In genomic region chr17:43085489-43085888, GRCh38 we compare ENCODE assay signal across 18 cellular contexts. TPM values are rescaled to one million over a fixed set of nuclear protein-coding genes. Genes with fewer than 3 reads are reported as not detected.
DNase-seq lines count a peak whose midpoint lies in the region; TF ChIP-seq lines count a peak whose summit lies in the region.
"Had no signal": no experiment of that assay in that cellular context is flagged by ENCODE, and none has a peak within 500 bp of the region (broad histone marks: within the 10 kb centered on the region; RNA-seq: fewer than 3 reads in every experiment).

No MANE protein-coding gene starts in this region.

- no peaks in the 10 kb centered on the region for H3K4me1 Mint-ChIP-seq in MCF 10A (ENCODE audit: insufficient read depth, unreplicated experiment)
- H3K4me1 Mint-ChIP-seq: activated B cell treated with CpG ODN at 0.5 μM for 24 hours had no signal

- H3K27ac Mint-ChIP-seq in MCF 10A (ENCODE audit: low read depth, unreplicated experiment): no peak overlapping the region
- H3K27ac Mint-ChIP-seq: activated B cell treated with CpG ODN at 0.5 μM for 24 hours; activated naive CD4-positive, alpha-beta T cell treated with anti-CD3 and anti-CD28 coated beads, Interleukin-2, amount 50 U/mL, for 72 hours; dendritic cell treated with granulocyte-macrophage colony-stimulating factor and Interleukin-4, amounts not matched to agents 40 ng/mL and 50 ng/mL, for 4 days; natural killer cell treated with Interleukin-12 subunit alpha and Interleukin-12 subunit beta and Interleukin-15 and Interleukin-18, amount 100 ng/mL, for 72 hours had no signal

- H3K9me3 Mint-ChIP-seq in MCF 10A (ENCODE audit: unreplicated experiment): no peaks in the 10 kb centered on the region
- H3K9me3 Mint-ChIP-seq: activated B cell treated with CpG ODN at 0.5 μM for 24 hours; activated naive CD4-positive, alpha-beta T cell treated with anti-CD3 and anti-CD28 coated beads, Interleukin-2, amount 50 U/mL, for 72 hours; dendritic cell treated with granulocyte-macrophage colony-stimulating factor and Interleukin-4, amounts not matched to agents 40 ng/mL and 50 ng/mL, for 4 days; natural killer cell treated with Interleukin-12 subunit alpha and Interleukin-12 subunit beta and Interleukin-15 and Interleukin-18, amount 100 ng/mL, for 72 hours had no signal

- peaks cover 21% of the 10 kb centered on the region for H3K36me3 Mint-ChIP-seq in MCF 10A (ENCODE audit: insufficient read depth, unreplicated experiment)

- H3K4me1 ChIP-seq in breast epithelium: no peaks in the 10 kb centered on the region
- peaks cover 14 to 32% of the 10 kb centered on the region in 2 donors for H3K4me1 ChIP-seq in thyroid gland
- H3K4me1 ChIP-seq: testis had no signal

- H3K27me3 ChIP-seq in breast epithelium: no peaks in the 10 kb centered on the region
- H3K27me3 ChIP-seq in thyroid gland: no peaks in the 10 kb centered on the region
- H3K27me3 ChIP-seq: testis had no signal

- POLR2A ChIA-PET in MCF 10A (lab: Yijun Ruan, JAX): interaction anchor here (0.7 kb wide), 1 partner anchor 836 kb away, joined by 3 read pairs; no protein-coding TSS in a partner anchor

- intact Hi-C loops in MCF 10A (cut with micrococcal nuclease): no loop called here
- intact Hi-C loops in breast epithelium (cut with DNase I; ENCODE audit: low total_unique reads): no loop called here
- intact Hi-C loops in thyroid gland (cut with DNase I): no loop called here

- BruUV-seq in MCF 10A (replicated peaks; lab: Mats Ljungman, UMichigan): no TSS peak

- no peak overlapping the region for H3K4me3 Mint-ChIP-seq in MCF 10A (ENCODE audit: unreplicated experiment)
- H3K4me3 Mint-ChIP-seq: activated B cell treated with CpG ODN at 0.5 μM for 24 hours; dendritic cell treated with granulocyte-macrophage colony-stimulating factor and Interleukin-4, amounts not matched to agents 40 ng/mL and 50 ng/mL, for 4 days; natural killer cell treated with Interleukin-12 subunit alpha and Interleukin-12 subunit beta and Interleukin-15 and Interleukin-18, amount 100 ng/mL, for 72 hours had no signal

- peak; percentile 1 for DNase-seq in MCF 10A (ENCODE audit: unreplicated experiment)
- DNase-seq in breast epithelium (ENCODE audit: low spot score in 2 of 2): no peak
- DNase-seq in astrocyte of the spinal cord (ENCODE audit: low read depth, low spot score): peak; percentile 38
- peak; percentile 60 for DNase-seq in iris pigment epithelial cell (ENCODE audit: low read depth)
- DNase-seq in thyroid gland: peak; percentile 13 to 18
- no peak for DNase-seq in activated CD4-positive, alpha-beta T cell treated with anti-CD3 and anti-CD28 coated beads for 1 hour
- DNase-seq in NCI-H1694 treated with DMSO at 0.1 percent for 48 hours (lab: John Stamatoyannopoulos, UW): no peak
- no peak for DNase-seq in KBM-7
- DNase-seq: activated B cell treated with CpG ODN at 0.5 μM for 24 hours, COR-L47, glutamatergic neuron, HCEC 1CT, left colon, testis had no signal

- no peaks in the 10 kb centered on the region for H3K9me3 ChIP-seq in breast epithelium
- H3K9me3 ChIP-seq in thyroid gland: no peaks in the 10 kb centered on the region
- H3K9me3 ChIP-seq: testis had no signal

- H3K27ac ChIP-seq in breast epithelium: no peak overlapping the region
- H3K27ac ChIP-seq in thyroid gland: peak overlapping the region; percentile 41 to 67 (median 54)

- CTCF ChIA-PET in MCF 10A (lab: Yijun Ruan, JAX): interaction anchor here (0.6 to 1.2 kb wide), 2 partner anchors 61 to 67 kb away, joined by 3 to 4 read pairs; no protein-coding TSS in a partner anchor

- H3K36me3 ChIP-seq in breast epithelium: no peaks in the 10 kb centered on the region
- H3K36me3 ChIP-seq in thyroid gland: no peaks in the 10 kb centered on the region

- 77 to 84% methylated on average over 2 of the region's 2 CpGs for WGBS in thyroid gland, 2 donors

- in situ Hi-C loops in astrocyte of the spinal cord (cut with HindIII; ENCODE audit: low sequenced_read_pairs): no loop called here
- in situ Hi-C loops in KBM-7 (cut with MboI; ENCODE audit: low pct_unique_long_range_greater_than_20kb, low sequenced_read_pairs): no loop called here

- TF ChIP-seq POLR2A in breast epithelium (IDR thresholded peaks at IDR 0.05) (no peak), thyroid gland (IDR thresholded peaks at IDR 0.05) (no peak)

- H3K4me3 ChIP-seq in breast epithelium (no peak overlapping the region), astrocyte of the spinal cord (ENCODE audit: low read depth, low read length) (no peak overlapping the region), thyroid gland (replicated peaks in 1 of 3) (no peak overlapping the region)
- H3K4me3 ChIP-seq: smooth muscle cell, testis had no signal

- no peak for TF ChIP-seq CTCF in MCF 10A (IDR thresholded peaks at IDR 0.05; ENCODE audit: unreplicated experiment)
- no peak for TF ChIP-seq CTCF in breast epithelium (IDR thresholded peaks at IDR 0.05)
- peak; percentile 3 for TF ChIP-seq CTCF in astrocyte of the spinal cord (IDR thresholded peaks at IDR 0.05; ENCODE audit: low read depth, low read length)
- peak in 4 of 6 experiments; percentile 9 to 47 (median 33) for TF ChIP-seq CTCF in thyroid gland (IDR thresholded peaks at IDR 0.05)

- H3K27me3 Mint-ChIP-seq in MCF 10A (ENCODE audit: insufficient read depth, unreplicated experiment): no peaks in the 10 kb centered on the region
- H3K27me3 Mint-ChIP-seq: activated B cell treated with CpG ODN at 0.5 μM for 24 hours; dendritic cell treated with granulocyte-macrophage colony-stimulating factor and Interleukin-4, amounts not matched to agents 40 ng/mL and 50 ng/mL, for 4 days; natural killer cell treated with Interleukin-12 subunit alpha and Interleukin-12 subunit beta and Interleukin-15 and Interleukin-18, amount 100 ng/mL, for 72 hours had no signal

RNA-seq across cellular contexts. Expression of gene BRCA1, which starts 39.7 kb away (rescaled TPM):
- 12.4 and 18.1 TPM in 2 replicates for total RNA-seq in MCF 10A (2022)
- total RNA-seq in breast epithelium: 1 to 10 TPM; 5.2 to 8.9 (median 7.4) TPM
- total RNA-seq in thyroid gland: 10 to 100 TPM; 14.4 to 31.9 (median 25.4) TPM

Comparison
In these comparisons a context has a peak if more than half of its experiments do, and no peak if none do; other contexts are left out.
1. DNase-seq: peak in MCF 10A (single experiment), astrocyte of the spinal cord (single experiment), iris pigment epithelial cell (single experiment) and thyroid gland (2 of 2); none in breast epithelium (0 of 2), activated CD4-positive, alpha-beta T cell treated with anti-CD3 and anti-CD28 coated beads for 1 hour (single experiment), NCI-H1694 treated with DMSO at 0.1 percent for 48 hours (single experiment) and KBM-7 (single experiment).
2. CTCF ChIP-seq: peak in astrocyte of the spinal cord (single experiment) and thyroid gland (4 of 6); none in MCF 10A (single experiment) and breast epithelium (0 of 3).
3. H3K27ac ChIP-seq: peak in thyroid gland (3 of 3); none in breast epithelium (0 of 2).